In genomic region chr1:99457381-99458165, GRCh38 we compare ENCODE assay signal across 13 cellular contexts.
A peak's percentile ranks its signal among the peaks of the same experiment; 100 is the strongest.
DNase-seq lines count a peak whose midpoint lies in the region; ATAC-seq and TF ChIP-seq lines count a peak whose summit lies in the region.
"Had no signal": no experiment of that assay in that cellular context is flagged by ENCODE, and none has a peak within 500 bp of the region (broad histone marks: within the 10 kb centered on the region; RNA-seq: fewer than 3 reads in every experiment).

No MANE protein-coding gene starts in this region.

- ATAC-seq in RWPE2 (ENCODE audit: low read depth) (peak; percentile 87), lower lobe of right lung (no peak)
- ATAC-seq: gastrocnemius medialis had no signal

- H3K4me3 ChIP-seq in GM23248 (no peak overlapping the region), RWPE2 (ENCODE audit: severe bottlenecking) (no peak overlapping the region), fibroblast of the aortic adventitia (ENCODE audit: low read depth, low read length) (no peak overlapping the region), skeletal muscle satellite cell (ENCODE audit: low read length) (no peak overlapping the region), lower lobe of right lung (no peak overlapping the region)
- H3K4me3 ChIP-seq: gastrocnemius medialis had no signal

- no peaks in the 10 kb centered on the region for H3K9me3 ChIP-seq in GM23248 (ENCODE audit: low read depth)
- H3K9me3 ChIP-seq in RWPE2 (ENCODE audit: severe bottlenecking) = no peaks in the 10 kb centered on the region
- H3K9me3 ChIP-seq in skeletal muscle satellite cell (replicated peaks; ENCODE audit: low read length) = no peaks in the 10 kb centered on the region
- no peaks in the 10 kb centered on the region for H3K9me3 ChIP-seq in lower lobe of right lung
- H3K9me3 ChIP-seq: gastrocnemius medialis had no signal

- H3K4me2 ChIP-seq in GM23248 (ENCODE audit: unreplicated experiment) (peak overlapping the region; percentile 61), skeletal muscle satellite cell (ENCODE audit: low read length) (peak overlapping the region; percentile 21)
- H3K4me2 ChIP-seq: KMS-11 had no signal

- peaks cover 34% of the 10 kb centered on the region for H3F3A ChIP-seq in GM23248 (ENCODE audit: insufficient read depth)

- H3K36me3 ChIP-seq in GM23248 (ENCODE audit: low read depth) (no peaks in the 10 kb centered on the region), RWPE2 (ENCODE audit: low read depth) (no peaks in the 10 kb centered on the region), skeletal muscle satellite cell (ENCODE audit: insufficient read depth, low read length) (no peaks in the 10 kb centered on the region), lower lobe of right lung (no peaks in the 10 kb centered on the region)
- H3K36me3 ChIP-seq: gastrocnemius medialis had no signal

- H3K9ac ChIP-seq in GM23248 (peak overlapping the region; percentile 58), skeletal muscle satellite cell (ENCODE audit: low read depth, low read length) (peak overlapping the region; percentile 4)
- H3K9ac ChIP-seq: KMS-11 had no signal

- 28 to 31% methylated on average over 4 of the region's 4 CpGs for WGBS in GM23248 (ENCODE audit: low coverage in 1 of 2, low lambda C conversion rate in 2 of 2, missing lambda C conversion rate in 2 of 2), 2 experiments

- no peaks in the 10 kb centered on the region for H3K79me2 ChIP-seq in GM23248 (ENCODE audit: insufficient read depth)

- peak overlapping the region; percentile 21; the same call in 1 of the 2 replicates for H2AFZ ChIP-seq in GM23248

- H3K27me3 ChIP-seq in GM23248 (replicated peaks; ENCODE audit: insufficient read depth) (no peaks in the 10 kb centered on the region), RWPE2 (ENCODE audit: insufficient read depth, poor library complexity, severe bottlenecking) (no peaks in the 10 kb centered on the region), skeletal muscle satellite cell (ENCODE audit: control insufficient read depth, insufficient read depth, low read length) (no peaks in the 10 kb centered on the region), lower lobe of right lung (ENCODE audit: low read depth) (no peaks in the 10 kb centered on the region)
- H3K27me3 ChIP-seq: gastrocnemius medialis had no signal

- peaks cover 16% of the 10 kb centered on the region for H3K4me1 ChIP-seq in GM23248 (ENCODE audit: insufficient read depth)
- peaks cover 21% of the 10 kb centered on the region for H3K4me1 ChIP-seq in RWPE2 (ENCODE audit: insufficient read depth, poor library complexity, severe bottlenecking)
- peaks cover 17% of the 10 kb centered on the region for H3K4me1 ChIP-seq in skeletal muscle satellite cell (ENCODE audit: control insufficient read depth, insufficient read depth, low read length)
- H3K4me1 ChIP-seq in lower lobe of right lung = no peaks in the 10 kb centered on the region
- H3K4me1 ChIP-seq: gastrocnemius medialis had no signal

- 0 out of 2 replicates have a peak, but pooled peaks cover 4% of the 10 kb centered on the region for H3K9me2 ChIP-seq in GM23248 (ENCODE audit: insufficient read depth)

- intact Hi-C loops in lower lobe of right lung (cut with DNase I) = no loop called here

- in situ Hi-C loops in GM23248 (cut with MboI) = no loop called here

- no peaks in the 10 kb centered on the region for H4K20me1 ChIP-seq in GM23248 (ENCODE audit: insufficient read depth)

- DNase-seq in GM23248 = peak; percentile 89
- no peak for DNase-seq in RWPE2 (ENCODE audit: low spot score)
- DNase-seq in fibroblast of the aortic adventitia (ENCODE audit: low read depth) = peak; percentile 33
- DNase-seq in GM10266 (ENCODE audit: extremely low spot score) = no peak
- no peak for DNase-seq in stimulated activated CD4-positive, alpha-beta T cell treated with anti-CD3 and anti-CD28 coated beads, Interleukin-1b, Interleukin-23, amount 100 ng/mL, for 48 hours
- no peak for DNase-seq in lower lobe of right lung
- DNase-seq: activated CD4-positive, alpha-beta T cell treated with anti-CD3 and anti-CD28 coated beads for 1 hour; DMS153; gastrocnemius medialis; SHP77 treated with DMSO at 0.1 percent for 48 hours; stimulated activated naive CD4-positive, alpha-beta T cell treated with Interleukin-2 at 50 U/mL for 16 hours had no signal

- TF ChIP-seq CTCF in RWPE2 (IDR thresholded peaks at IDR 0.05; ENCODE audit: poor library complexity, severe bottlenecking) (no peak), fibroblast of the aortic adventitia (IDR thresholded peaks at IDR 0.05; ENCODE audit: insufficient read depth, low read length) (no peak), GM10266 (IDR thresholded peaks at IDR 0.05; ENCODE audit: control insufficient read depth, insufficient read depth, low read depth, missing control alignments) (no peak), lower lobe of right lung (IDR thresholded peaks at IDR 0.05) (no peak)

- H3K27ac ChIP-seq in GM23248 (peak overlapping the region; percentile 91), RWPE2 (ENCODE audit: poor library complexity, severe bottlenecking) (peak overlapping the region; percentile 90), lower lobe of right lung (no peak overlapping the region)
- H3K27ac ChIP-seq: gastrocnemius medialis, KMS-11 had no signal

Comparison
In these comparisons a context has a peak if more than half of its experiments do, and no peak if none do; other contexts are left out.
1. DNase-seq: peak in GM23248 (single experiment) and fibroblast of the aortic adventitia (single experiment); none in RWPE2 (single experiment), GM10266 (single experiment), stimulated activated CD4-positive, alpha-beta T cell treated with anti-CD3 and anti-CD28 coated beads, Interleukin-1b, Interleukin-23, amount 100 ng/mL, for 48 hours (single experiment) and lower lobe of right lung (single experiment).